In the genomic region with DNA sequence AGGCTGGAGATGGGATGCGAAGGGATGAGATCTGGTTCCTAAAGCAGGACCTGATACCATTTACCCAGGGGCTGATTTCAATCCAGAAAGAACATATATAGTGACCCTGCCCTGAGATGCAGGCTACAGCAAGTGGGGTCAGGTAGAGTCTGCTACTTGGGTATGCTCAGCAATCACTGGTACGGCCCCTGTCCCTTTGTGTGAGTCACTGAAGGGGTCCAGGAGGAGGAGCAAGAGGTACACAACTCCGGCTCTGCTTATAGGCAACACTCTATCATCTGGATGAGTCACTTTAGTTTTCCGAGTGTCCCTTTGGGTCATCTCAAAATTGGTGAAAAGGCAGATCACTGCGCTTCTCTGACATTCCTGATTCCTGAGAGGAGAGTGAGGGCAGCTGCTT, we compare ENCODE assay signal across 8 cellular contexts.
"Had no signal": no experiment of that assay in that cellular context is flagged by ENCODE, and none has a peak within 500 bp of the region (broad histone marks: within the 10 kb centered on the region; RNA-seq: fewer than 3 reads in every experiment).

No MANE protein-coding gene starts in this region.

- H3K4me3 Mint-ChIP-seq: GM23338, HFFc6, IgD-negative memory B cell had no signal

- H3K36me3 ChIP-seq: HAP-1 had no signal

- H3K27ac ChIP-seq: HL-60 had no signal

- H3K4me3 ChIP-seq: GM23338, HAP-1 had no signal

- H3K9me3 ChIP-seq: HAP-1 had no signal

- ATAC-seq: GM23338, HCT116, HepG2 had no signal

- H3K27me3 Mint-ChIP-seq: IgD-negative memory B cell had no signal

- H3K9me3 Mint-ChIP-seq: GM23338 had no signal

- H3K4me1 ChIP-seq: HAP-1 had no signal

- H3K4me2 ChIP-seq: GM23338 had no signal

- H3K4me1 Mint-ChIP-seq: GM23338, IgD-negative memory B cell had no signal

- H3K27ac Mint-ChIP-seq: GM23338, HFFc6, IgD-negative memory B cell had no signal

- H3K36me3 Mint-ChIP-seq: IgD-negative memory B cell had no signal

- DNase-seq: H7, HFFc6 had no signal
